ENCODE assay signal across 10 cellular contexts in the genomic region with DNA sequence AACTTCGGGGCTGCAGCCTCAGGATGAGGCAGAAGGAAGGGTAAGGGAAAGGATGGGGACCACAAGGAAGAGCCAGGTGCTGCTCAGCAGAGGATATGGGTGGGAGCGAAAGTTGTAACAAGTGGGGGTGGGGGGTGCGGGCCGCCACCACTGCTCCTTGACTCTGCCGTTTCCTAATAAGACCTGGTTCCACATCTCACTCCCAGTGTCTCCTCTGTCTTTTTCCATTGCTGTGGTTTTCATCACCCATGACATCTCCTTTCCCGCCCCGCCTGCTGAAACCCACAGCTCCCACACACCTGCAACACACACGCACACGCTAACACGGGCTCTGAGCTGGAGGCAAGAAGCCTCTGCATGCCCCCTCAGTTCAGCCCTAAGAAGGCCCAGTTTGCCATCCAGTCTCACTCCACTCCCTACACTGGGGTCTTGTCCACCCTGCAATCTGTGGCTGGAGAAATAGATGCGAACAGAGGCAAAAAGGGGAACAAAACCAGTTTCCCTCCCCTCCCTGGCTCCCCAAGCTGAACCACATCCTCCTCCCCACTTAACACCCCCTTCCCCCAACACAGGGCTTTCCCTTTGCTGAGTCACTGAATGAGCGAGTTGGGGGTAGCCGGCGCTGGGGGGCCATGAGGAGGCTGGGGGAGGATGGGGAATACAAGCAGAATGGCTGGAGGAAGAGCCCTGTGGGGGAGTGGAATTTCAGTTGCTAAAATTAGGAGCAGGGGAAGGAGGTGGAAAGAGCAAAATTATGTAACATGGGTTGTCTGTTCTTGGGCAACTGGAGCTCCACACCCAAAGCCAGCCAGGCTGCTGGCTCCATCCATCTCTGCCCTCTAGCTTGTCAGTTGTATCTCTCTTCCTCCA. TPM values are rescaled to one million over a fixed set of nuclear protein-coding genes. Genes with fewer than 3 reads are reported as not detected.
A peak's percentile ranks its signal among the peaks of the same experiment; 100 is the strongest.
DNase-seq lines count a peak whose midpoint lies in the region; TF ChIP-seq lines count a peak whose summit lies in the region.
"Had no signal": no experiment of that assay in that cellular context is flagged by ENCODE, and none has a peak within 500 bp of the region (broad histone marks: within the 10 kb centered on the region; RNA-seq: fewer than 3 reads in every experiment).

No MANE protein-coding gene starts in this region.

- peaks cover 4% of the 10 kb centered on the region for H3K36me3 Mint-ChIP-seq in glutamatergic neuron (ENCODE audit: unreplicated experiment)

- H3K79me2 ChIP-seq in Loucy (ENCODE audit: insufficient read depth, low read length), result peaks cover 29% of the 10 kb centered on the region; the same call in 1 of the 2 replicates
- peaks cover 10% of the 10 kb centered on the region for H3K79me2 ChIP-seq in smooth muscle cell (ENCODE audit: low read depth)

- H3K27me3 ChIP-seq in Loucy (ENCODE audit: insufficient read depth, low read length, poor library complexity, severe bottlenecking) (no peaks in the 10 kb centered on the region), smooth muscle cell (ENCODE audit: low read depth) (no peaks in the 10 kb centered on the region)

- TF ChIP-seq POLR2A in lower leg skin (IDR thresholded peaks at IDR 0.05), result no peak

- H2AFZ ChIP-seq in Loucy (ENCODE audit: low read length) (no peak overlapping the region), smooth muscle cell (ENCODE audit: low read depth) (no peak overlapping the region)

- peak overlapping the region; percentile 89 for H3K27ac ChIP-seq in smooth muscle cell (ENCODE audit: low read depth)

- no peaks in the 10 kb centered on the region for H3K9me3 ChIP-seq in Loucy (ENCODE audit: insufficient read depth, low read depth, low read length)
- H3K9me3 ChIP-seq in smooth muscle cell (replicated peaks; ENCODE audit: low read depth), result no peaks in the 10 kb centered on the region

- WGBS in smooth muscle cell (ENCODE audit: low lambda C conversion rate), result 70% methylated on average over 14 of the region's 14 CpGs
- 78 to 79% methylated on average over 14 of the region's 14 CpGs for WGBS in lower leg skin, 2 donors

- H3K4me3 Mint-ChIP-seq in glutamatergic neuron (ENCODE audit: unreplicated experiment), result peak overlapping the region; percentile 5

- H3K4me3 ChIP-seq in Loucy (ENCODE audit: low read length, poor library complexity, severe bottlenecking), result peak overlapping the region; percentile 60
- H3K4me3 ChIP-seq in smooth muscle cell, result no peak overlapping the region
- H3K4me3 ChIP-seq in lower leg skin (ENCODE audit: low read depth, poor library complexity, severe bottlenecking), result no peak overlapping the region

- peaks cover 3% of the 10 kb centered on the region; the same call in 1 of the 2 replicates for H3K36me3 ChIP-seq in Loucy (ENCODE audit: insufficient read depth, low read length)
- H3K36me3 ChIP-seq in smooth muscle cell (ENCODE audit: low read depth), result no peaks in the 10 kb centered on the region

- H3K4me1 ChIP-seq in Loucy (ENCODE audit: insufficient read depth, low read length, poor library complexity, severe bottlenecking), result peaks cover 80% of the 10 kb centered on the region
- H3K4me1 ChIP-seq in smooth muscle cell (ENCODE audit: low read depth), result peaks cover 6% of the 10 kb centered on the region

- peaks cover 3% of the 10 kb centered on the region for H3K27me3 Mint-ChIP-seq in glutamatergic neuron (ENCODE audit: unreplicated experiment)

- TF ChIP-seq CTCF in Loucy (conservative IDR thresholded peaks at IDR 0.05; ENCODE audit: low read length), result no peak
- no peak for TF ChIP-seq CTCF in glutamatergic neuron (IDR thresholded peaks at IDR 0.05; ENCODE audit: partially characterized antibody, unreplicated experiment)
- TF ChIP-seq CTCF in smooth muscle cell (IDR thresholded peaks at IDR 0.05; ENCODE audit: borderline replicate concordance, insufficient read depth, poor library complexity, severe bottlenecking), result no peak
- TF ChIP-seq CTCF in lower leg skin (IDR thresholded peaks at IDR 0.05), result no peak

- H3K4me1 Mint-ChIP-seq in glutamatergic neuron (ENCODE audit: low read depth, unreplicated experiment), result peaks cover 4% of the 10 kb centered on the region

- peaks cover 6% of the 10 kb centered on the region for H3K9me3 Mint-ChIP-seq in glutamatergic neuron (ENCODE audit: unreplicated experiment)

- peak; percentile 90 for DNase-seq in CD1c-positive myeloid dendritic cell (ENCODE audit: extremely low spot score)
- DNase-seq in activated T-cell treated with anti-CD3 and anti-CD28 coated beads for 1 hour (ENCODE audit: low read depth), result peak; percentile 51
- DNase-seq in glutamatergic neuron, result no peak
- DNase-seq in smooth muscle cell (lab: John Stamatoyannopoulos, UW; ENCODE audit: unreplicated experiment), result no peak
- no peak for DNase-seq in NCI-H69 (lab: John Stamatoyannopoulos, UW)
- no peak for DNase-seq in NCI-H187 treated with DMSO at 0.1 percent for 48 hours (lab: John Stamatoyannopoulos, UW)
- no peak for DNase-seq in lower leg skin (ENCODE audit: low spot score in 2 of 2)

- H3K9ac ChIP-seq in Loucy (ENCODE audit: low read depth, low read length, poor library complexity, severe bottlenecking), result peak overlapping the region; percentile 69
- H3K9ac ChIP-seq in smooth muscle cell (ENCODE audit: low read depth), result no peak overlapping the region

- H4K20me1 ChIP-seq in Loucy (ENCODE audit: insufficient read depth, low read length, poor library complexity, severe bottlenecking) (no peaks in the 10 kb centered on the region), smooth muscle cell (ENCODE audit: low read depth) (no peaks in the 10 kb centered on the region)

- H3K9me2 ChIP-seq in Loucy (replicated peaks; ENCODE audit: low read depth, low read length), result no peaks in the 10 kb centered on the region

- peaks cover 18% of the 10 kb centered on the region for H3F3A ChIP-seq in Loucy (ENCODE audit: low read depth)
- peaks cover 20% of the 10 kb centered on the region for H3F3A ChIP-seq in smooth muscle cell (ENCODE audit: low read depth)

- no peak overlapping the region for H3K27ac Mint-ChIP-seq in glutamatergic neuron (ENCODE audit: unreplicated experiment)

- peak overlapping the region; percentile 78 for H3K4me2 ChIP-seq in Loucy (ENCODE audit: low read depth, low read length, poor library complexity, severe bottlenecking)
- peak overlapping the region; percentile 50 for H3K4me2 ChIP-seq in smooth muscle cell

- intact Hi-C loops in lower leg skin (cut with DNase I; ENCODE audit: low total_unique reads), result no loop called here

RNA-seq across cellular contexts. Expression of gene NFKBIL1, which starts 11.5 kb away (rescaled TPM):
- total RNA-seq in glutamatergic neuron (ENCODE audit: unreplicated experiment) (29.8 TPM), smooth muscle cell (8.1 and 28.2 TPM in 2 replicates), lower leg skin (10 to 100 TPM; 25.2 to 44.4 (median 28.5) TPM)
- polyA plus RNA-seq in smooth muscle cell, result 23.5 and 25.9 TPM in 2 replicates

RNA-seq across cellular contexts. Expression of gene ATP6V1G2, which starts 12.5 kb away (rescaled TPM):
- total RNA-seq in glutamatergic neuron (ENCODE audit: unreplicated experiment) (95.6 TPM), smooth muscle cell (0.90 and 1.0 TPM in 2 replicates), lower leg skin (1 to 10 TPM in 1 of 4 donors, under 1 TPM in 1, not detected in 2; 0.46 to 1.3 TPM)
- 2.3 and 2.4 TPM in 2 replicates for polyA plus RNA-seq in smooth muscle cell
- total RNA-seq: dermis microvascular lymphatic vessel endothelial cell had no signal

RNA-seq across cellular contexts. Expression of gene LTA, which starts 13.2 kb away (rescaled TPM):
- total RNA-seq in glutamatergic neuron (ENCODE audit: unreplicated experiment) (not detected), smooth muscle cell (1.8 TPM in 1 of 2 replicates, not detected in the other), lower leg skin (not detected)
- 0.74 TPM in 1 of 2 replicates, not detected in the other for polyA plus RNA-seq in smooth muscle cell
- total RNA-seq: dermis microvascular lymphatic vessel endothelial cell, urinary bladder had no signal

RNA-seq across cellular contexts. Expression of gene TNF, which starts 16.5 kb away (rescaled TPM):
- total RNA-seq in glutamatergic neuron (ENCODE audit: unreplicated experiment), result not detected
- total RNA-seq in smooth muscle cell, result 0.94 and 3.0 TPM in 2 replicates
- polyA plus RNA-seq in smooth muscle cell, result 1.5 and 2.4 TPM in 2 replicates
- 1 to 10 TPM in 1 of 4 donors, under 1 TPM in 3; 0.38 to 1.4 (median 0.59) TPM for total RNA-seq in lower leg skin
- total RNA-seq: dermis microvascular lymphatic vessel endothelial cell, urinary bladder had no signal

RNA-seq across cellular contexts. Expression of gene DDX39B, which starts 17.1 kb away (rescaled TPM):
- total RNA-seq in glutamatergic neuron (ENCODE audit: unreplicated experiment) (526 TPM), smooth muscle cell (137 and 153 TPM in 2 replicates), lower leg skin (100 to 1,000 TPM; 176 to 355 (median 238) TPM)
- polyA plus RNA-seq in smooth muscle cell, result 117 and 146 TPM in 2 replicates

Comparison
In these comparisons a context has a peak if more than half of its experiments do, and no peak if none do; other contexts are left out.
1. DNase-seq: peak in CD1c-positive myeloid dendritic cell (single experiment) and activated T-cell treated with anti-CD3 and anti-CD28 coated beads for 1 hour (single experiment); none in glutamatergic neuron (single experiment), smooth muscle cell (single experiment), NCI-H69 (single experiment), NCI-H187 treated with DMSO at 0.1 percent for 48 hours (single experiment) and lower leg skin (0 of 2).
2. RNA of gene ATP6V1G2, which starts 12.5 kb away (total RNA-seq): 95.6 TPM in glutamatergic neuron (single experiment); 0.90 to 1.0 TPM in smooth muscle cell and 0.46 to 1.3 TPM in lower leg skin; every median in the first group is over 10 times any median in the second.